Comparison of ENCODE assay signal across 18 cellular contexts in genomic region chr21:25964926-25965325, GRCh38.
DNase-seq lines count a peak whose midpoint lies in the region; ATAC-seq, FAIRE-seq and TF ChIP-seq lines count a peak whose summit lies in the region.
"Had no signal": no experiment of that assay in that cellular context is flagged by ENCODE, and none has a peak within 500 bp of the region (broad histone marks: within the 10 kb centered on the region; RNA-seq: fewer than 3 reads in every experiment).

No MANE protein-coding gene starts in this region.

- FAIRE-seq in keratinocyte (lab: Jason Lieb, UNC), result peak; percentile 13
- FAIRE-seq: GM12891 had no signal

- DNase-seq in RWPE1 (ENCODE audit: low spot score) (no peak), dorsolateral prefrontal cortex (no peak), keratinocyte (ENCODE audit: low read depth, low spot score) (no peak), NCI-H524 treated with DMSO at 0.1 percent for 48 hours (lab: John Stamatoyannopoulos, UW) (no peak), hypothalamus (lab: John Stamatoyannopoulos, UW) (no peak)
- DNase-seq in naive thymus-derived CD8-positive, alpha-beta T cell, result no peak
- DNase-seq: BE2C; CD4-positive, CD25-positive, alpha-beta regulatory T cell; DND-41; MG63; NCI-H1048; NCI-H1417 treated with DMSO at 0.1 percent for 48 hours; NCI-H187 treated with DMSO at 0.1 percent for 48 hours; NCI-H2107; NCI-H748 treated with DMSO at 0.1 percent for 48 hours had no signal

- H3K4me1 ChIP-seq in keratinocyte (ENCODE audit: control insufficient read depth, extremely low read depth, insufficient read depth, low read length), result peaks cover 42% of the 10 kb centered on the region

- dilution Hi-C loops in keratinocyte (cut with MboI; ENCODE audit: extremely low pct_ligation_motif_present, low sequenced_read_pairs), result no loop called here

- H4K20me1 ChIP-seq in keratinocyte (ENCODE audit: control insufficient read depth, extremely low read depth, insufficient read depth, low read length), result peaks cover 3% of the 10 kb centered on the region

- TF ChIP-seq CTCF in RWPE1 (conservative IDR thresholded peaks at IDR 0.05; ENCODE audit: low read depth) (no peak), dorsolateral prefrontal cortex (IDR thresholded peaks at IDR 0.05 in 54 of 56, conservative IDR thresholded peaks at IDR 0.05 in 2 of 56; ENCODE audit: low read depth in 1 of 56, partially characterized antibody in 56 of 56) (no peak), keratinocyte (optimal IDR thresholded peaks at IDR 0.05 in 1 of 3, IDR thresholded peaks at IDR 0.05 in 1 of 3, conservative IDR thresholded peaks at IDR 0.05 in 1 of 3; ENCODE audit: extremely low read depth in 1 of 3, insufficient read depth in 2 of 3, low read length in 3 of 3) (no peak)

- H3K27ac ChIP-seq in RWPE1 (peak overlapping the region; percentile 42; the same call in 1 of the 2 replicates), dorsolateral prefrontal cortex (peak overlapping the region in 52 of 59 donors; percentile 15 to 98 (median 94)), keratinocyte (ENCODE audit: control insufficient read depth, insufficient read depth, low read length) (no peak overlapping the region)

- H2AFZ ChIP-seq in keratinocyte (ENCODE audit: control insufficient read depth, low read length), result no peak overlapping the region

- H3K27ac Mint-ChIP-seq in naive thymus-derived CD8-positive, alpha-beta T cell, result no peak overlapping the region

- H3K36me3 ChIP-seq in keratinocyte (ENCODE audit: control insufficient read depth in 2 of 2, extremely low read depth in 1 of 2, insufficient read depth in 2 of 2, low read length in 2 of 2), result peaks cover 7 to 12% of the 10 kb centered on the region in 2 experiments

- ATAC-seq in naive thymus-derived CD8-positive, alpha-beta T cell, result no peak
- no peak for ATAC-seq in HG03378 (IDR thresholded peaks at IDR 0.05; ENCODE audit: unreplicated experiment)
- ATAC-seq: SK-N-SH treated with all-trans-retinoic acid at 6 μM for 48 hours had no signal

- H3K4me2 ChIP-seq in keratinocyte (ENCODE audit: control insufficient read depth, extremely low read depth, insufficient read depth, low read depth, low read length), result no peak overlapping the region

- CTCF ChIA-PET in RWPE1 (lab: Yijun Ruan, JAX), result interaction anchor here (0.6 kb wide), 1 partner anchor 561 kb away, joined by 3 read pairs; no protein-coding TSS in a partner anchor

- H3K27me3 Mint-ChIP-seq in naive thymus-derived CD8-positive, alpha-beta T cell, result no peaks in the 10 kb centered on the region
- H3K27me3 Mint-ChIP-seq: CD4-positive, CD25-positive, alpha-beta regulatory T cell had no signal

- intact Hi-C loops in dorsolateral prefrontal cortex (cut with DNase I), result no loop called here

- no peaks in the 10 kb centered on the region for H3K27me3 ChIP-seq in dorsolateral prefrontal cortex
- no peaks in the 10 kb centered on the region for H3K27me3 ChIP-seq in keratinocyte (ENCODE audit: control insufficient read depth, extremely low read depth, insufficient read depth, low read length)
- H3K27me3 ChIP-seq: BE2C, MG63 had no signal

- POLR2A ChIA-PET in RWPE1 (lab: Yijun Ruan, JAX; ENCODE audit: low non-redundant PET), result no interaction called here
- POLR2A ChIA-PET in naive thymus-derived CD8-positive, alpha-beta T cell (lab: Charles Lee), result no interaction called here

- no peak overlapping the region for H3K9ac ChIP-seq in keratinocyte (ENCODE audit: control insufficient read depth, extremely low read depth, insufficient read depth, low read length)

- peaks cover 8% of the 10 kb centered on the region for H3K79me2 ChIP-seq in keratinocyte (ENCODE audit: control insufficient read depth, insufficient read depth, low read length)

- H3K4me3 ChIP-seq in dorsolateral prefrontal cortex, result no peak overlapping the region
- H3K4me3 ChIP-seq in keratinocyte (ENCODE audit: control insufficient read depth in 2 of 3, extremely low read depth in 1 of 3, insufficient read depth in 2 of 3, low read depth in 1 of 3, low read length in 3 of 3), result no peak overlapping the region
- H3K4me3 ChIP-seq: MG63 had no signal

- peaks cover 0 to 10% (median 7%) of the 10 kb centered on the region in 3 donors for H3K36me3 Mint-ChIP-seq in naive thymus-derived CD8-positive, alpha-beta T cell

- H3K9me1 ChIP-seq in keratinocyte (ENCODE audit: control insufficient read depth, extremely low read depth, insufficient read depth, low read length), result no peaks in the 10 kb centered on the region

- no peak overlapping the region for H3K4me3 Mint-ChIP-seq in naive thymus-derived CD8-positive, alpha-beta T cell
- H3K4me3 Mint-ChIP-seq: CD4-positive, CD25-positive, alpha-beta regulatory T cell had no signal

- H3K9me3 ChIP-seq in keratinocyte (ENCODE audit: control insufficient read depth, low read depth, low read length), result no peaks in the 10 kb centered on the region
- H3K9me3 ChIP-seq: BE2C, MG63 had no signal

- peaks cover 2 to 44% (median 12%) of the 10 kb centered on the region in 4 donors for H3K4me1 Mint-ChIP-seq in naive thymus-derived CD8-positive, alpha-beta T cell

- H3K9me3 Mint-ChIP-seq in naive thymus-derived CD8-positive, alpha-beta T cell, result no peaks in the 10 kb centered on the region
- H3K9me3 Mint-ChIP-seq: CD4-positive, CD25-positive, alpha-beta regulatory T cell had no signal
